16 cellular contexts compared by ENCODE assay signal in the genomic region with DNA sequence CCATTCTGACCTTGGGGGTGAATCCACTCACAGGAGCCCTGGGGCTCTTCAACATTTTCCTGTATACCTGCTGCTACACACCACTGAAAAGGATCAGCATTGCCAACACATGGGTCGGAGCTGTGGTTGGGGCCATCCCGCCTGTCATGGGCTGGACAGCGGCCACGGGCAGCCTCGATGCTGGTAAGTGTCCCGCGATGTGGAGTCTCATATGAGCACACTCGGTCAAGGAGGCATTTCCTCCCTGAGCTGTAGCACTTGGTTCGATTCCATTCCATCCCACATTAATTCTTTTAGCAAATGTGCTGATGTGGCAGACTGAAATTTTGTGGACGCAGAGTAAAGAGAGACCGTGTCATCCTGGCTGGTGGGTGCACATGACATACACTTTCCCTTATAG. TPM values are rescaled to one million over a fixed set of nuclear protein-coding genes. Genes with fewer than 3 reads are reported as not detected.
"Had no signal": no experiment of that assay in that cellular context is flagged by ENCODE, and none has a peak within 500 bp of the region (broad histone marks: within the 10 kb centered on the region; RNA-seq: fewer than 3 reads in every experiment).

No MANE protein-coding gene starts in this region.

RNA-seq across cellular contexts. Expression of gene CDRT15, which starts 44.6 kb away (rescaled TPM):
- total RNA-seq: aorta, dermis blood vessel endothelial cell, endothelial cell of umbilical vein, esophagus mucosa, kidney epithelial cell, left lobe of liver, lower lobe of right lung, mucosa of descending colon, osteoblast, posterior vena cava, renal cortical epithelial cell, sciatic nerve, thoracic aorta, vagina had no signal
- polyA plus RNA-seq: adipose tissue, aorta, endothelial cell of umbilical vein, small intestine had no signal
